In the genomic region with DNA sequence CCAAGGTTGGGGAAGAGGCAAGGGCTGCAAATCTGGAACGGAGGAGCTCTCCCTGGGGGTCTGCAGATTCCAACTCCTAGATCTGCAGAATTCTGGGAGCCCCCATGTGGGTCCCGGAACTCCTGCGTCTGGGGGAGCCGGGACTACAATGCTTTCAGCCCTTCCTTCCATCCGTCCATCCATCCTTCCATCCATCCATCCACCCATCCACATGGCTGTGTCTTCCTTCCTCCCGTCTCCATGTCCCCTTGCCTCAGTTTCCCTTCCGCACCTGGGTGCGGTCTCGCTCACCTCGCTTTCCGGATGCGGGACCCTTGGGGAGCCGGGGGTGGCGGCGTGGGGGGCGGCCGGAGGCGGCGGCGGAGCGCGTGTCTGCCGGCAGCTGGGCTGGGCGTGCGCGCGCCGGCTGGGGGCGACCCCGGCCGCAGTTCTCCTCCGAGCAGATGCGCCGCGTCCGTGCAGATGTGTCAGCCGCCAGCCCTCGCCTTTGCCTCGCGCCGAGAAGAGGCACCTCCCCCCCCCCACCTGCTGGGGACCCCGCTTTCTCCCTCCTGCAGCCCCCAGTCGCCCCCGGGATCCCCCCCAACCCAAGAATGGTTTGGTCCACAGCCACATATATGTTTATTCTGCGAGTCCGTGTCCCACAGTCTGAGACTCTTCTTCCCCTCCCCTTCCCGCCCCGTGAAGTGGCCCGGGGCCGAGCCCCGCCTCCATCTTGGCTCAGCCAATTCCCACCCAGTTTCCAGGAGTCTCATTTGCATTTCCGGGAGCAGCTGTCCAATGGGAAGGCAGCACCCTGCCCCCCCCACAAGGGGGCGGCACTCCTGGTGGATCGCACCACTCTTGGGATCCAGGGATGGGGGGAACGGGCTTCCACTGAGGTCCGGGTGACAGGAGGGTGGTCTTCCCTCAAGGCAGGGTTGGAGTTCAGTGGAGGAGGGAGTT, we compare ENCODE assay signal across 9 cellular contexts. TPM values are rescaled to one million over a fixed set of nuclear protein-coding genes. Genes with fewer than 3 reads are reported as not detected.
DNase-seq lines count a peak whose midpoint lies in the region; ATAC-seq lines count a peak whose summit lies in the region.
"Had no signal": no experiment of that assay in that cellular context is flagged by ENCODE, and none has a peak within 500 bp of the region (broad histone marks: within the 10 kb centered on the region; RNA-seq: fewer than 3 reads in every experiment).

No MANE protein-coding gene starts in this region.

- intact Hi-C loops in left colon (cut with DNase I, micrococcal nuclease), result no loop called here

- H3K27ac ChIP-seq in cingulate gyrus (ENCODE audit: low read depth, low read length), result peak overlapping the region; percentile 84
- H3K27ac ChIP-seq: neutrophil had no signal

- ATAC-seq in left colon (peak; percentile 47), GM18498 (IDR thresholded peaks at IDR 0.05; ENCODE audit: unreplicated experiment) (no peak), HG03139 (IDR thresholded peaks at IDR 0.05; ENCODE audit: unreplicated experiment) (no peak)
- ATAC-seq in stimulated activated naive CD8-positive, alpha-beta T cell treated with anti-CD3 and anti-CD28 coated beads, Interleukin-15, Interleukin-2, amounts not matched to agents 100 U/mL and 50 U/mL, for 24 hours, result peak; percentile 47

- peak; percentile 81 for DNase-seq in DMS153 (lab: John Stamatoyannopoulos, UW)
- peak; percentile 68 for DNase-seq in NAMALWA (ENCODE audit: low spot score)
- DNase-seq in SW480 (ENCODE audit: low spot score), result peak; percentile 75
- no peak for DNase-seq in left colon
- peak; percentile 41 for DNase-seq in stimulated activated naive CD8-positive, alpha-beta T cell treated with anti-CD3 and anti-CD28 coated beads, Interleukin-15, Interleukin-2, amounts not matched to agents 100 U/mL and 50 U/mL, for 24 hours

RNA-seq across cellular contexts. Expression of gene ISOC2, which starts 8.8 kb away (rescaled TPM):
- 100 to 1,000 TPM in 1 of 2 donors, 10 to 100 TPM in 1; 63.5 to 115 TPM for total RNA-seq in left colon

RNA-seq across cellular contexts. Expression of gene SHISA7, which starts 9.6 kb away (rescaled TPM):
- not detected for total RNA-seq in left colon

RNA-seq across cellular contexts. Expression of gene C19orf85, which starts 11.9 kb away (rescaled TPM):
- total RNA-seq in left colon, result not detected

RNA-seq across cellular contexts. Expression of gene ZNF628, which starts 23.8 kb away (rescaled TPM):
- total RNA-seq in left colon, result 10 to 100 TPM in 1 of 2 donors, 1 to 10 TPM in 1; 8.0 to 10.3 TPM

RNA-seq across cellular contexts. Expression of gene NAT14, which starts 32.3 kb away (rescaled TPM):
- 1 to 10 TPM; 4.0 to 4.8 TPM for total RNA-seq in left colon

Comparison
In these comparisons a context has a peak if more than half of its experiments do, and no peak if none do; other contexts are left out.
1. DNase-seq: peak in DMS153 (single experiment), NAMALWA (single experiment), SW480 (single experiment) and stimulated activated naive CD8-positive, alpha-beta T cell treated with anti-CD3 and anti-CD28 coated beads, Interleukin-15, Interleukin-2, amounts not matched to agents 100 U/mL and 50 U/mL, for 24 hours (single experiment); none in left colon (0 of 2).
2. ATAC-seq: peak in left colon (single experiment) and stimulated activated naive CD8-positive, alpha-beta T cell treated with anti-CD3 and anti-CD28 coated beads, Interleukin-15, Interleukin-2, amounts not matched to agents 100 U/mL and 50 U/mL, for 24 hours (single experiment); none in GM18498 (single experiment) and HG03139 (single experiment).